8 cellular contexts compared by ENCODE assay signal in genomic region chr3:129249284-129250065, GRCh38. TPM values are rescaled to one million over a fixed set of nuclear protein-coding genes. Genes with fewer than 3 reads are reported as not detected.
DNase-seq lines count a peak whose midpoint lies in the region; ATAC-seq, FAIRE-seq and TF ChIP-seq lines count a peak whose summit lies in the region.

Gene COPG1 (plus strand): TSS chr3:129249606. CDS start chr3:129249710, 104 bp downstream.

- peak within 1 kb of the TSS; percentile 100 for H2AFZ ChIP-seq in keratinocyte (ENCODE audit: control insufficient read depth, low read length)

- H4K20me1 ChIP-seq in keratinocyte (ENCODE audit: control insufficient read depth, extremely low read depth, insufficient read depth, low read length): no peaks in the 10 kb centered on the region

- no peak for FAIRE-seq in keratinocyte (lab: Jason Lieb, UNC)

- H3K79me2 ChIP-seq in keratinocyte (ENCODE audit: control insufficient read depth, insufficient read depth, low read length): peaks cover 43% of the 10 kb centered on the region

- TF ChIP-seq CTCF in keratinocyte (optimal IDR thresholded peaks at IDR 0.05 in 1 of 3, IDR thresholded peaks at IDR 0.05 in 1 of 3, conservative IDR thresholded peaks at IDR 0.05 in 1 of 3; ENCODE audit: extremely low read depth in 1 of 3, insufficient read depth in 2 of 3, low read length in 3 of 3): no peak

- H3K9me3 Mint-ChIP-seq in central memory CD8-positive, alpha-beta T cell: no peaks in the 10 kb centered on the region

- H3K27ac Mint-ChIP-seq in central memory CD8-positive, alpha-beta T cell (ENCODE audit: low read depth): peak within 1 kb of the TSS; percentile 95

- dilution Hi-C loops in keratinocyte (cut with MboI; ENCODE audit: extremely low pct_ligation_motif_present, low sequenced_read_pairs): no loop called here

- DNase-seq in AG20443 (ENCODE audit: low spot score): peak; percentile 98
- DNase-seq in NCI-H510A (lab: John Stamatoyannopoulos, UW): peak; percentile 25
- DNase-seq in activated CD4-positive, CD25-positive, alpha-beta regulatory T cell treated with anti-CD3 and anti-CD28 coated beads, Interleukin-2, amount 50 U/mL, for 72 hours: peak; percentile 89
- peak; percentile 78 to 83 for DNase-seq in central memory CD8-positive, alpha-beta T cell (ENCODE audit: low spot score in 2 of 2)
- peak; percentile 74 for DNase-seq in keratinocyte (ENCODE audit: low read depth, low spot score)
- peak; percentile 77 to 78 (median 77) for DNase-seq in stimulated activated CD4-positive, alpha-beta T cell treated with anti-CD3 and anti-CD28 coated beads, Interleukin-12 subunit alpha, Interleukin-12 subunit beta, amount 100 ng/mL, for 48 hours (ENCODE audit: low read depth in 2 of 3, low spot score in 1 of 3)

- no peaks in the 10 kb centered on the region for H3K27me3 Mint-ChIP-seq in central memory CD8-positive, alpha-beta T cell

- peak within 1 kb of the TSS; percentile 84 to 100 (median 96) for H3K4me3 ChIP-seq in keratinocyte (ENCODE audit: control insufficient read depth in 2 of 3, extremely low read depth in 1 of 3, insufficient read depth in 2 of 3, low read depth in 1 of 3, low read length in 3 of 3)

- no peaks in the 10 kb centered on the region for H3K27me3 ChIP-seq in keratinocyte (ENCODE audit: control insufficient read depth, extremely low read depth, insufficient read depth, low read length)

- H3K9me3 ChIP-seq in keratinocyte (ENCODE audit: control insufficient read depth, low read depth, low read length): no peaks in the 10 kb centered on the region

- H3K9ac ChIP-seq in keratinocyte (ENCODE audit: control insufficient read depth, extremely low read depth, insufficient read depth, low read length): peak within 1 kb of the TSS; percentile 99

- peak; percentile 88 for ATAC-seq in HG03432 (IDR thresholded peaks at IDR 0.05; ENCODE audit: unreplicated experiment)
- ATAC-seq in central memory CD8-positive, alpha-beta T cell (replicated peaks; ENCODE audit: extremely low read depth, poor library complexity, severe bottlenecking): peak; percentile 86

- H3K4me2 ChIP-seq in keratinocyte (ENCODE audit: control insufficient read depth, extremely low read depth, insufficient read depth, low read depth, low read length): peak within 1 kb of the TSS; percentile 92

- H3K4me3 Mint-ChIP-seq in central memory CD8-positive, alpha-beta T cell: peak within 1 kb of the TSS; percentile 97

- no peaks in the 10 kb centered on the region for H3K9me1 ChIP-seq in keratinocyte (ENCODE audit: control insufficient read depth, extremely low read depth, insufficient read depth, low read length)

- TF ChIP-seq POLR2A in GM19099 (IDR thresholded peaks at IDR 0.05; ENCODE audit: extremely low read depth, insufficient read length, low read depth): peak; percentile 98

- H3K36me3 Mint-ChIP-seq in central memory CD8-positive, alpha-beta T cell (ENCODE audit: insufficient read depth): peaks cover 44% of the 10 kb centered on the region

- H3K27ac ChIP-seq in keratinocyte (ENCODE audit: control insufficient read depth, insufficient read depth, low read length): peak within 1 kb of the TSS; percentile 98

- H3K4me1 Mint-ChIP-seq in central memory CD8-positive, alpha-beta T cell: peaks cover 46% of the 10 kb centered on the region

- H3K36me3 ChIP-seq in keratinocyte (ENCODE audit: control insufficient read depth in 2 of 2, extremely low read depth in 1 of 2, insufficient read depth in 2 of 2, low read length in 2 of 2): peaks cover 14 to 23% of the 10 kb centered on the region in 2 experiments

- H3K4me1 ChIP-seq in keratinocyte (ENCODE audit: control insufficient read depth, extremely low read depth, insufficient read depth, low read length): peaks cover 23% of the 10 kb centered on the region

RNA-seq across cellular contexts. Expression of gene COPG1, which starts in this region (rescaled TPM):
- 58.5 to 135 TPM (median 65.5 TPM) in 3 replicates for polyA plus RNA-seq in keratinocyte
- polyA plus RNA-seq in keratinocyte (2011; ENCODE audit: low read depth): 64.3 TPM
- 68.1 and 68.9 TPM in 2 replicates for polyA plus RNA-seq in keratinocyte (2011; cell fraction: cytosol; rRNA removed)
- polyA plus RNA-seq in keratinocyte (2011; cell fraction: nucleus; rRNA removed): 102 and 125 TPM in 2 replicates
- polyA plus RNA-seq in keratinocyte (2012; ENCODE audit: low replicate concordance): 91.1 and 126 TPM in 2 replicates
- polyA minus RNA-seq in keratinocyte: 153 to 219 TPM (median 195 TPM) in 3 replicates
- polyA minus RNA-seq in keratinocyte (2011; cell fraction: cytosol; rRNA and poly(A)+ RNA removed): 110 TPM
- polyA minus RNA-seq in keratinocyte (2011; cell fraction: nucleus; rRNA and poly(A)+ RNA removed): 80.5 and 113 TPM in 2 replicates

Comparison
In these comparisons a context has a peak if more than half of its experiments do, and no peak if none do; other contexts are left out.
1. Peak in every context shown above with its lines: DNase-seq, ATAC-seq, H3K4me3 ChIP-seq and H3K27ac ChIP-seq.
2. DNase-seq: peak in every context shown above with its lines; median percentile 98 in AG20443; 89 in activated CD4-positive, CD25-positive, alpha-beta regulatory T cell treated with anti-CD3 and anti-CD28 coated beads, Interleukin-2, amount 50 U/mL, for 72 hours; 80 in central memory CD8-positive, alpha-beta T cell; 77 in stimulated activated CD4-positive, alpha-beta T cell treated with anti-CD3 and anti-CD28 coated beads, Interleukin-12 subunit alpha, Interleukin-12 subunit beta, amount 100 ng/mL, for 48 hours; 74 in keratinocyte; 25 in NCI-H510A.